ENCODE assay signal across 8 cellular contexts in the genomic region with DNA sequence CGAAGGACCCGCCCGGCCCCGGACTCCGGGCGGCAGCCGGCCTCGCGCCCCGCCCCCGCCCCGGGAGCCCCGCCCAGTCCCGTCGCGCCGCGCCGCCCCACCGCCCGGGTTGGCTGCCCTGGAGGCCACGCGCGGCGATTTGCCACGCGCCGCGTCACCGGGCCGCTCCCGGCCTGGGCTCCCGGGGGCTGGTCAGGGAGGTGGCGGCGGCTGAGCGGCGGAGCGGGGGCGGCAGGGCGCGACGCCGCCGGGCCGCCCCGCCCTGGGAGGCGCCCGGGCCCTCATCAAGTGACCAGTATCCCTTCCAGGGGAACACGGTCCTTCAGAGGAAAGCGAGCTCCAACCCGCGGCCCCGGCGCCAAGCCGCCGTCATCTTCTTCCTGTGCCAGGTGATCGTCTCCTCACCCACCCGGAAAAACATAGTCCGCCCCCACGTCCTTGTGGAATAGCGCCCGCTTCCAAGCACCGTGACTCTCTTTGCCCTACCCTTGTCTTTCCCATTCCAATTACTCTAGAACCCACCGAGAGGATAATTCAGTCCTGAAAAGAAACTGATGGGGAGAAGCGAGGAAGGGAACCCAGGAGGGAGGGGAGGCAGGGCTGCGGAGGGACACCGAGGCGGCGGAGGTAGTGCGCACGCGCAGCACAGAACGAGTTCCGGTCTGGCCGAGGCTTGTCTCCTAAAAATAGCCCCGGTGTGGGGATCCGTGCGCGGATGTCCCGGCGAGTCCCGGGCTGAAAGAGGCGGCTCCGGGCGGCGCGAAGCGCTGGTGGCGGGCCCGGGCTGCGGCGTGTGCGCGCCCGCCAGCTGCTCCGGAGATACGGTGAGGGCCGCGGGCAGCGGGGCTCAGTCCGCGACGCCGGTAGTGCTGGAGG.
DNase-seq lines count a peak whose midpoint lies in the region; ATAC-seq and TF ChIP-seq lines count a peak whose summit lies in the region.

A gene (plus strand): TSS at position 704 of the 876 bp plus-strand sequence. CDS start 67,136 bp downstream, outside the sequence.

- peak within 1 kb of the TSS; percentile 99 for H3K27ac ChIP-seq in cingulate gyrus (ENCODE audit: low read depth, low read length)

- DNase-seq in AG20443 (ENCODE audit: low spot score) = peak; percentile 97
- DNase-seq in NCI-H510A treated with DMSO at 0.1 percent for 48 hours (lab: John Stamatoyannopoulos, UW) = peak; percentile 50
- DNase-seq in activated CD4-positive, alpha-beta T cell treated with anti-CD3 and anti-CD28 coated beads for 4 hours = peak; percentile 89 to 91
- DNase-seq in kidney glomerular epithelial cell (lab: John Stamatoyannopoulos, UW) = peak; percentile 76
- peak; percentile 86 to 88 for DNase-seq in stimulated activated CD4-positive, alpha-beta T cell treated with anti-CD3 and anti-CD28 coated beads, Interleukin-15, amount 100 ng/mL, for 48 hours (ENCODE audit: low read depth in 2 of 2)

- peak; percentile 40 for ATAC-seq in HG03378 (IDR thresholded peaks at IDR 0.05; ENCODE audit: unreplicated experiment)

- peak; percentile 88 for TF ChIP-seq POLR2A in GM19099 (IDR thresholded peaks at IDR 0.05; ENCODE audit: extremely low read depth, insufficient read length, low read depth)

Comparison
In these comparisons a context has a peak if more than half of its experiments do, and no peak if none do; other contexts are left out.
1. Peak in every context shown above with its lines: DNase-seq, ATAC-seq and H3K27ac ChIP-seq.